8 cellular contexts compared by ENCODE assay signal in the genomic region with DNA sequence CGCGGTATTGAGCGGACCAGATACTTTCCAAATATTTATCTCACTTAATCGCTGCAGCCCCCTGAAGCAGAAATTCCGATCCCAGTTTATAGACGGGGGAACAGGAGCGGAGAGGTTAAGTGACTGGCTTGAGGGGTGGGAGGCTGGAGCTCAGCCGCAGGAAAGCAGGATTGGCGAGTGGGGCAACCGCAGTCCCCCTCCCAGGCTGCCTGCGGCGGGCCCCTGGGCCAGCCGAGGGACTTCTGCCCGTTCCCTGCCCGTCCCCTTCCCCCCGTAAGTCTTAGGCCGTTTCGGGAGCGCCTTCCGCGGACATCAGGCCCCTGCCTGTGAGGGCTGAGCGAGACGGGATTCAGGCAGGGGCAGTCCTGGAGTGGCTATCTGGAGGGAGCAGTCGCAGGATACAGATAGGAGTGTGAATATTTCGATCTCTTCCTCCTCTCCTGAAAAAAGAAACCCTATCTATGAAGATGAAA. TPM values are rescaled to one million over a fixed set of nuclear protein-coding genes. Genes with fewer than 3 reads are reported as not detected.
A peak's percentile ranks its signal among the peaks of the same experiment; 100 is the strongest.
DNase-seq lines count a peak whose midpoint lies in the region; ATAC-seq, FAIRE-seq and TF ChIP-seq lines count a peak whose summit lies in the region.

No MANE protein-coding gene starts in this region.

- no peak overlapping the region for H3K56ac ChIP-seq in H1 (replicated peaks; ENCODE audit: insufficient read length, low read depth, low read length)

- H3K27me3 ChIP-seq in H1 (replicated peaks in 1 of 4; ENCODE audit: control insufficient read depth in 3 of 4, extremely low read depth in 1 of 4, insufficient read depth in 3 of 4, low read length in 3 of 4): peaks cover 0 to 9% (median 3%) of the 10 kb centered on the region in 4 experiments; a peak in 3 of 7 replicates
- peaks cover 16 to 26% of the 10 kb centered on the region in 2 donors for H3K27me3 ChIP-seq in muscle layer of colon (ENCODE audit: control insufficient read depth in 1 of 2, insufficient read depth in 2 of 2, low read length in 2 of 2)

- no peak overlapping the region for H2BK15ac ChIP-seq in H1 (ENCODE audit: low read length)

- TF ChIP-seq RAD21 in A549 (conservative IDR thresholded peaks at IDR 0.05 in 1 of 2, IDR thresholded peaks at IDR 0.05 in 1 of 2) (no peak), H1 (IDR thresholded peaks at IDR 0.05 in 1 of 2, conservative IDR thresholded peaks at IDR 0.05 in 1 of 2; ENCODE audit: low read depth in 2 of 2, low read length in 2 of 2) (no peak)

- H4K5ac ChIP-seq in H1 (ENCODE audit: insufficient read length, low read depth, low read length): no peak overlapping the region

- H3K27ac ChIP-seq in A549 (peak overlapping the region; percentile 66 to 87), H1 (ENCODE audit: low read depth, low read length) (no peak overlapping the region), muscle layer of colon (ENCODE audit: low read depth, low read length) (peak overlapping the region; percentile 29)

- no peak overlapping the region for H2BK20ac ChIP-seq in H1 (ENCODE audit: low read length)

- 38% methylated on average over 12 of the region's 25 CpGs for WGBS in A549 (ENCODE audit: missing lambda C conversion rate)
- WGBS in H1 (ENCODE audit: extremely low coverage in 1 of 2, insufficient coverage in 1 of 2, insufficient read length in 1 of 2, insufficient replicate concordance in 2 of 2, low coverage in 1 of 2, low lambda C conversion rate in 2 of 2, missing lambda C conversion rate in 1 of 2), 2 experiments: 2% methylated on average over 24 of the region's 25 CpGs; no CpG with 5 or more reads in 1 of the 2 experiments

- H3K79me1 ChIP-seq in H1 (ENCODE audit: low read depth, low read length): no peaks in the 10 kb centered on the region

- peak in 1 of 2 experiments; percentile 27; a peak in 3 of 6 replicates for ATAC-seq in A549
- peak; percentile 10 for ATAC-seq in GM18502 (IDR thresholded peaks at IDR 0.05; ENCODE audit: poor library complexity, unreplicated experiment)
- ATAC-seq in GM21737 (IDR thresholded peaks at IDR 0.05; ENCODE audit: unreplicated experiment): no peak

- H3K14ac ChIP-seq in H1 (ENCODE audit: insufficient read length): no peak overlapping the region

- H3K9ac ChIP-seq in H1 (replicated peaks in 1 of 4; ENCODE audit: extremely low read depth in 1 of 4, low read depth in 3 of 4, low read length in 3 of 4): peak overlapping the region; percentile 53 to 67 (median 64); a peak in 6 of 7 replicates
- no peak overlapping the region for H3K9ac ChIP-seq in muscle layer of colon (ENCODE audit: low read length)

- DNase-seq in A549 (ENCODE audit: low read depth in 1 of 2, low spot score in 1 of 2) (no peak), SK-MEL-5 (ENCODE audit: low read depth, low spot score) (peak; percentile 27), H1 (ENCODE audit: low read depth in 1 of 2, low spot score in 2 of 2) (no peak), NCI-H345 (lab: John Stamatoyannopoulos, UW) (no peak)
- DNase-seq in stimulated activated CD4-positive, alpha-beta T cell treated with anti-CD3 and anti-CD28 coated beads, Interleukin-4, amount 100 ng/mL, for 1 hour: no peak

- H2BK120ac ChIP-seq in H1 (replicated peaks; ENCODE audit: low read depth, low read length): no peak overlapping the region

- peaks cover 0 to 3% of the 10 kb centered on the region in 2 experiments; a peak in 1 of 4 replicates for H3K79me2 ChIP-seq in H1 (ENCODE audit: control insufficient read depth in 1 of 2, insufficient read depth in 2 of 2, low read length in 2 of 2)

- in situ Hi-C loops in SK-MEL-5 (cut with HindIII; ENCODE audit: low pct_unique_long_range_greater_than_20kb, low sequenced_read_pairs): no loop called here

- CTCF ChIA-PET in A549 (lab: Yijun Ruan, JAX): interaction anchor here (0.8 to 2.6 kb wide), 7 partner anchors 9 to 178 kb away, joined by 3 to 14 read pairs (median 4); no protein-coding TSS in a partner anchor
- CTCF ChIA-PET in H1 (lab: Charles Lee; ENCODE audit: partially characterized antibody): interaction anchor here (0.7 to 5.3 kb wide), 12 partner anchors 9 to 390 kb away, joined by 3 to 37 read pairs (median 4); no protein-coding TSS in a partner anchor

- no peak overlapping the region for H2BK5ac ChIP-seq in H1 (ENCODE audit: low read depth, low read length)

- H3K9me3 ChIP-seq in A549 (no peaks in the 10 kb centered on the region), H1 (ENCODE audit: insufficient read depth in 2 of 2, low read depth in 1 of 2, low read length in 1 of 2) (no peaks in the 10 kb centered on the region), muscle layer of colon (ENCODE audit: low read length) (no peaks in the 10 kb centered on the region)

- peaks cover 3 to 5% of the 10 kb centered on the region in 2 experiments for H4K20me1 ChIP-seq in H1 (replicated peaks in 1 of 2; ENCODE audit: control insufficient read depth in 1 of 2, insufficient read depth in 2 of 2, low read length in 2 of 2)

- FAIRE-seq in A549 (lab: Jason Lieb, UNC): no peak
- FAIRE-seq in H1 (lab: Jason Lieb, UNC): no peak

- no peak overlapping the region for H3K4ac ChIP-seq in H1 (replicated peaks; ENCODE audit: insufficient read length, low read depth, low read length)

- H3K4me3 ChIP-seq in A549 (peak overlapping the region; percentile 85), H1 (ENCODE audit: extremely low read depth in 1 of 4, insufficient read depth in 2 of 4, low read depth in 3 of 4, low read length in 4 of 4) (peak overlapping the region; percentile 74 to 85 (median 76)), muscle layer of colon (ENCODE audit: low read depth in 1 of 2, low read length in 2 of 2) (peak overlapping the region; percentile 71 to 76)

- peaks cover 20% of the 10 kb centered on the region for H3K4me1 ChIP-seq in A549
- H3K4me1 ChIP-seq in H1 (replicated peaks in 1 of 4; ENCODE audit: control insufficient read depth in 3 of 4, insufficient read depth in 4 of 4, low read length in 3 of 4): peaks cover 0 to 4% (median 2%) of the 10 kb centered on the region in 4 experiments; a peak in 3 of 7 replicates
- H3K4me1 ChIP-seq in muscle layer of colon (ENCODE audit: insufficient read depth, low read length): peaks cover 13% of the 10 kb centered on the region

- H2AK5ac ChIP-seq in H1 (ENCODE audit: low read depth, low read length): no peak overlapping the region

- 0 out of 8 replicates have a peak, but pooled peaks cover 0 to 1% (median 0%) of the 10 kb centered on the region in 4 experiments for H3K36me3 ChIP-seq in H1 (ENCODE audit: control insufficient read depth in 2 of 4, insufficient read depth in 4 of 4, low read length in 3 of 4)
- H3K36me3 ChIP-seq in muscle layer of colon (ENCODE audit: insufficient read depth, low read length): no peaks in the 10 kb centered on the region

- TF ChIP-seq POLR2A in A549 (IDR thresholded peaks at IDR 0.05; ENCODE audit: low read length) (no peak), H1 (IDR thresholded peaks at IDR 0.05; ENCODE audit: control extremely low read depth in 1 of 2, low read depth in 2 of 2, low read length in 2 of 2) (no peak)

- H2AFZ ChIP-seq in H1 (ENCODE audit: low read length): 0 out of 2 replicates have a peak overlapping the region, but pooled peaks have one; percentile 10

- H3K23ac ChIP-seq in H1 (ENCODE audit: insufficient read length): no peak overlapping the region

- H3K18ac ChIP-seq in H1 (ENCODE audit: extremely low read depth, low read length): 0 out of 2 replicates have a peak overlapping the region, but pooled peaks have one; percentile 36

- TF ChIP-seq CTCF in A549 (IDR thresholded peaks at IDR 0.05) (no peak), H1 (IDR thresholded peaks at IDR 0.05; ENCODE audit: control extremely low read depth in 1 of 3, insufficient read depth in 1 of 3, low read depth in 1 of 3, low read length in 3 of 3) (no peak)

- H4K8ac ChIP-seq in H1 (ENCODE audit: extremely low read depth, insufficient read depth, low read length): peak overlapping the region; percentile 59; the same call in 1 of the 2 replicates

- no peak overlapping the region for H4K91ac ChIP-seq in H1 (replicated peaks; ENCODE audit: insufficient read length, low read length)

- H2BK12ac ChIP-seq in H1 (ENCODE audit: low read depth, low read length): no peak overlapping the region

- TF ChIP-seq EP300 in A549 (IDR thresholded peaks at IDR 0.05): no peak
- TF ChIP-seq EP300 in H1 (IDR thresholded peaks at IDR 0.05; ENCODE audit: borderline replicate concordance in 1 of 2, low read depth in 2 of 2, low read length in 2 of 2): no peak

- POLR2A ChIA-PET in A549 (lab: Yijun Ruan, JAX) (interaction anchor here (1.5 kb wide), 2 partner anchors 67 to 472 kb away, joined by 5 to 9 read pairs; no protein-coding TSS in a partner anchor), H1 (lab: Charles Lee; ENCODE audit: partially characterized antibody) (interaction anchor here (0.6 to 3.9 kb wide), 18 partner anchors 10 to 380 kb away, joined by 3 to 18 read pairs (median 4); partner anchors contain the start of genes AHCYL2 and NRF1)

- H3K23me2 ChIP-seq in H1 (ENCODE audit: low read depth, low read length): peaks cover 13% of the 10 kb centered on the region

- H3K4me2 ChIP-seq in A549: peak overlapping the region; percentile 77
- peak overlapping the region; percentile 86 to 91 for H3K4me2 ChIP-seq in H1 (ENCODE audit: insufficient read depth in 1 of 2, low read depth in 2 of 2, low read length in 2 of 2)

TF ChIP-seq in A549, 52 proteins besides CTCF, POLR2A, EP300 and RAD21 (continues in another document):
- TF ChIP-seq NFE2L2 (conservative IDR thresholded peaks at IDR 0.05; ENCODE audit: low read length) (no peak), RARB (CRISPR knock-in tag; IDR thresholded peaks at IDR 0.05) (no peak)

TF ChIP-seq in H1, 55 proteins besides CTCF, POLR2A, EP300 and RAD21 (continues in another document):
- TF ChIP-seq POLR2AphosphoS5 (IDR thresholded peaks at IDR 0.05; ENCODE audit: low read depth, low read length): 0 out of 2 replicates have a peak, but pooled peaks have one; percentile 6

RNA-seq across cellular contexts. Expression of gene STRIP2, which starts 0.7 kb away (rescaled TPM):
- polyA plus RNA-seq in A549 (2011; rRNA removed): 4.9 and 6.5 TPM in 2 replicates
- polyA plus RNA-seq in A549 (2012; cell fraction: cytosol; rRNA removed): 3.0 and 3.9 TPM in 2 replicates
- 8.0 and 8.9 TPM in 2 replicates for polyA plus RNA-seq in A549 (2012; cell fraction: nucleus; rRNA removed)
- polyA plus RNA-seq in A549 (2017; fragmentation: RNase III; extraction: RNeasy Plus Mini Kit Qiagen cat#74134 plus additional on column Dnase treatment): 4.7 to 7.2 TPM (median 5.7 TPM) in 3 replicates
- 4.6 and 5.1 TPM in 2 replicates for polyA minus RNA-seq in A549 (2011; rRNA and poly(A)+ RNA removed)
- total RNA-seq in SK-MEL-5 (2014; rRNA removed; shearing (Covaris generic)): 12.1 and 12.2 TPM in 2 replicates
- polyA plus RNA-seq in SK-MEL-5 (2015; cell fraction: cytosol; rRNA removed): 11.7 and 16.1 TPM in 2 replicates
- polyA plus RNA-seq in SK-MEL-5 (2015; cell fraction: nucleus; rRNA removed): 85.9 and 111 TPM in 2 replicates
- 7.9 and 8.2 TPM in 2 replicates for total RNA-seq in H1 (2021; fragmentation: NEBNext Ultra II Directional; extraction: Animal tissue kit (Norgen Biotek cat#: 25700))
- 4.5 and 5.3 TPM in 2 replicates for polyA plus RNA-seq in H1 (2011; rRNA removed)
- polyA plus RNA-seq in H1 (2011; cell fraction: cytosol; rRNA removed): 6.3 TPM
- polyA plus RNA-seq in H1 (2011; cell fraction: nucleus; rRNA removed): 19.9 TPM
- 5.7 to 7.7 TPM (median 7.4 TPM) in 4 replicates for polyA plus RNA-seq in H1 (2012, experiment 1 of 2)
- 1.5 TPM for polyA plus RNA-seq in H1 (2012, experiment 2 of 2)
- polyA plus RNA-seq in H1 (2013, experiment 1 of 2): 4.8 TPM
- polyA plus RNA-seq in H1 (2013, experiment 2 of 2): 3.7 TPM
- 11.9 and 12.1 TPM in 2 replicates for polyA minus RNA-seq in H1 (2011; rRNA and poly(A)+ RNA removed)
- 5.5 TPM for polyA minus RNA-seq in H1 (2011; cell fraction: cytosol; rRNA and poly(A)+ RNA removed)
- polyA minus RNA-seq in H1 (2011; cell fraction: nucleus; rRNA and poly(A)+ RNA removed): 15.2 TPM
